ENCODE assay signal across 23 cellular contexts in the genomic region with DNA sequence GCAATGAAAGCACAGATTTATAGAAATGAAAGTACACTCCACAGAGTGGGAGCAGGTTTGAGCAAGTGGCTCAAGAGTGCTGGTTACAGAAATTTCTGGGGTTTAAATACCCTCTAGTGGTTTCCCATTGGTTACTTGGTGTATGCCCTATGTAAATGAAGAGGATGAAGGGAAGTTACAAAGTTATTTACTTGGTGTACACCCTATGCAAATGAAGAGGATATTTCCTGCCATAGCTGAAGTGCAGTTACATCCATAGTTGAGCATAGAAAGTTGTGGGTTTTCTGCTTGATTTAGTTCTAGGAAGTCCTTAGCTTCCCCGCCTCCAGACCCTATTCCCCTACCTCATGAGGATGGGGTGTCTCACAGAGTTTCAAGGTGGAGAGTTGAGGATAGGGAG. TPM values are rescaled to one million over a fixed set of nuclear protein-coding genes. Genes with fewer than 3 reads are reported as not detected.
"Had no signal": no experiment of that assay in that cellular context is flagged by ENCODE, and none has a peak within 500 bp of the region (broad histone marks: within the 10 kb centered on the region; RNA-seq: fewer than 3 reads in every experiment).

No MANE protein-coding gene starts in this region.

- H3K27me3 ChIP-seq: breast epithelium, gastroesophageal sphincter, pancreas, right atrium auricular region, spleen, tibial nerve had no signal

- H3K27me3 Mint-ChIP-seq: activated naive CD4-positive, alpha-beta T cell treated with anti-CD3 and anti-CD28 coated beads, Interleukin-2, amount 50 U/mL, for 24 hours; stimulated activated naive CD8-positive, alpha-beta T cell treated with anti-CD3 and anti-CD28 coated beads, Interleukin-15, Interleukin-2, amounts not matched to agents 100 ng/mL and 50 ng/mL, for 24 hours had no signal

- ATAC-seq: effector memory CD8-positive, alpha-beta T cell; esophagus mucosa; gastroesophageal sphincter; left ventricle myocardium superior; pancreas; psoas muscle had no signal

- H3K27ac ChIP-seq: breast epithelium, gastroesophageal sphincter, pancreas, psoas muscle, right atrium auricular region, spleen, tibial nerve had no signal

- H3K9me3 Mint-ChIP-seq: activated naive CD4-positive, alpha-beta T cell treated with anti-CD3 and anti-CD28 coated beads, Interleukin-2, amount 50 U/mL, for 24 hours; central memory CD8-positive, alpha-beta T cell; effector memory CD8-positive, alpha-beta T cell; stimulated activated naive CD8-positive, alpha-beta T cell treated with anti-CD3 and anti-CD28 coated beads, Interleukin-15, Interleukin-2, amounts not matched to agents 100 ng/mL and 50 ng/mL, for 24 hours had no signal

- H3K4me1 ChIP-seq: breast epithelium, pancreas, psoas muscle, right atrium auricular region, spleen, tibial nerve had no signal

- H3K36me3 ChIP-seq: breast epithelium, gastroesophageal sphincter, pancreas, right atrium auricular region, spleen, tibial nerve had no signal

- H3K4me3 ChIP-seq: breast epithelium, gastroesophageal sphincter, pancreas, psoas muscle, right atrium auricular region, spleen, tibial nerve had no signal

- DNase-seq: activated CD4-positive, alpha-beta T cell treated with anti-CD3 and anti-CD28 coated beads for 1 hour; activated CD4-positive, alpha-beta T cell treated with anti-CD3 and anti-CD28 coated beads, Interleukin-2, amount 50 U/mL, for 1 hour; activated gamma-delta T cell; activated T-cell treated with anti-CD3 and anti-CD28 coated beads for 4 hours; effector memory CD8-positive, alpha-beta T cell; hypothalamus; left ventricle myocardium superior; nephron progenitor cell; pancreas; psoas muscle; spleen; stimulated activated CD4-positive, alpha-beta T cell treated with anti-CD3 and anti-CD28 coated beads, Interleukin-4, amount 100 ng/mL, for 1 hour; substantia nigra had no signal

- H3K9me3 ChIP-seq: breast epithelium, gastroesophageal sphincter, pancreas, right atrium auricular region had no signal

- H3K36me3 Mint-ChIP-seq: activated naive CD4-positive, alpha-beta T cell treated with anti-CD3 and anti-CD28 coated beads, Interleukin-2, amount 50 U/mL, for 24 hours had no signal

- H3K4me3 Mint-ChIP-seq: activated naive CD4-positive, alpha-beta T cell treated with anti-CD3 and anti-CD28 coated beads, Interleukin-2, amount 50 U/mL, for 24 hours; central memory CD8-positive, alpha-beta T cell; effector memory CD8-positive, alpha-beta T cell; nephron progenitor cell; stimulated activated naive CD8-positive, alpha-beta T cell treated with anti-CD3 and anti-CD28 coated beads, Interleukin-15, Interleukin-2, amounts not matched to agents 100 ng/mL and 50 ng/mL, for 24 hours had no signal

- H3K27ac Mint-ChIP-seq: activated naive CD4-positive, alpha-beta T cell treated with anti-CD3 and anti-CD28 coated beads, Interleukin-2, amount 50 U/mL, for 24 hours; nephron progenitor cell; stimulated activated naive CD8-positive, alpha-beta T cell treated with anti-CD3 and anti-CD28 coated beads, Interleukin-15, Interleukin-2, amounts not matched to agents 100 ng/mL and 50 ng/mL, for 24 hours had no signal

RNA-seq across cellular contexts. Expression of a gene that starts 22.7 kb away (rescaled TPM):
- total RNA-seq: dermis microvascular lymphatic vessel endothelial cell, endothelial cell of umbilical vein, left ventricle myocardium superior, right atrium auricular region had no signal
